20 cellular contexts compared by ENCODE assay signal in genomic region chr5:55829956-55830355, GRCh38. TPM values are rescaled to one million over a fixed set of nuclear protein-coding genes. Genes with fewer than 3 reads are reported as not detected.
DNase-seq lines count a peak whose midpoint lies in the region; ATAC-seq lines count a peak whose summit lies in the region.
"Had no signal": no experiment of that assay in that cellular context is flagged by ENCODE, and none has a peak within 500 bp of the region (broad histone marks: within the 10 kb centered on the region; RNA-seq: fewer than 3 reads in every experiment).

No MANE protein-coding gene starts in this region.

- POLR2A ChIA-PET in CD4-positive, alpha-beta memory T cell (lab: Charles Lee; ENCODE audit: partially characterized antibody), result no interaction called here

- H3K4me1 ChIP-seq in CD4-positive, alpha-beta memory T cell (ENCODE audit: insufficient read depth, low read length), result no peaks in the 10 kb centered on the region
- H3K4me1 ChIP-seq: Caco-2 had no signal

- no peak overlapping the region for H3K27ac Mint-ChIP-seq in activated naive CD4-positive, alpha-beta T cell treated with anti-CD3 and anti-CD28 coated beads for 36 hours
- H3K27ac Mint-ChIP-seq in activated T-helper 17 cell treated with anti-CD3 and anti-CD28 coated beads, Interleukin-2, amount 50 U/mL, for 72 hours, result no peak overlapping the region
- no peak overlapping the region for H3K27ac Mint-ChIP-seq in CD4-positive, alpha-beta memory T cell

- peak; percentile 38 for ATAC-seq in HG02798 (IDR thresholded peaks at IDR 0.05; ENCODE audit: poor library complexity, unreplicated experiment)
- ATAC-seq in activated T-helper 17 cell treated with anti-CD3 and anti-CD28 coated beads, Interleukin-2, amount 50 U/mL, for 72 hours (replicated peaks), result peak; percentile 65
- no peak for ATAC-seq in HG03045 (IDR thresholded peaks at IDR 0.05; ENCODE audit: unreplicated experiment)
- ATAC-seq: HepG2 had no signal

- no peak overlapping the region for H3K4me3 ChIP-seq in CD4-positive, alpha-beta memory T cell (ENCODE audit: low read length in 2 of 2)
- H3K4me3 ChIP-seq: GM23248, MG63 had no signal

- no peak overlapping the region for H3K4me3 Mint-ChIP-seq in activated naive CD4-positive, alpha-beta T cell treated with anti-CD3 and anti-CD28 coated beads for 36 hours
- H3K4me3 Mint-ChIP-seq in activated T-helper 17 cell treated with anti-CD3 and anti-CD28 coated beads, Interleukin-2, amount 50 U/mL, for 72 hours, result no peak overlapping the region
- H3K4me3 Mint-ChIP-seq in CD4-positive, alpha-beta memory T cell, result no peak overlapping the region

- peaks cover 3% of the 10 kb centered on the region for H3K4me1 Mint-ChIP-seq in activated naive CD4-positive, alpha-beta T cell treated with anti-CD3 and anti-CD28 coated beads for 36 hours (ENCODE audit: low read depth)
- H3K4me1 Mint-ChIP-seq in activated T-helper 17 cell treated with anti-CD3 and anti-CD28 coated beads, Interleukin-2, amount 50 U/mL, for 72 hours, result no peaks in the 10 kb centered on the region
- no peaks in the 10 kb centered on the region for H3K4me1 Mint-ChIP-seq in CD4-positive, alpha-beta memory T cell

- H3K36me3 ChIP-seq in CD4-positive, alpha-beta memory T cell (ENCODE audit: insufficient read depth, low read length), result no peaks in the 10 kb centered on the region
- H3K36me3 ChIP-seq: MG63 had no signal

- H3K36me3 Mint-ChIP-seq in activated naive CD4-positive, alpha-beta T cell treated with anti-CD3 and anti-CD28 coated beads for 36 hours (ENCODE audit: low read depth), result no peaks in the 10 kb centered on the region
- no peaks in the 10 kb centered on the region for H3K36me3 Mint-ChIP-seq in activated T-helper 17 cell treated with anti-CD3 and anti-CD28 coated beads, Interleukin-2, amount 50 U/mL, for 72 hours (ENCODE audit: low read depth)
- H3K36me3 Mint-ChIP-seq in CD4-positive, alpha-beta memory T cell, result no peaks in the 10 kb centered on the region

- no peaks in the 10 kb centered on the region for H3K9me3 ChIP-seq in CD4-positive, alpha-beta memory T cell (ENCODE audit: control insufficient read depth in 1 of 2, low read length in 2 of 2)
- H3K9me3 ChIP-seq: Caco-2, MG63 had no signal

- peak; percentile 22 for DNase-seq in activated naive CD4-positive, alpha-beta T cell treated with anti-CD3 and anti-CD28 coated beads for 36 hours
- DNase-seq in activated naive CD4-positive, alpha-beta T cell (lab: John Stamatoyannopoulos, UW), result no peak
- DNase-seq in iris pigment epithelial cell (ENCODE audit: low read depth) (peak; percentile 28), COLO668 (lab: John Stamatoyannopoulos, UW; ENCODE audit: unreplicated experiment) (no peak)
- no peak for DNase-seq in CD4-positive, alpha-beta memory T cell
- DNase-seq: C1 segment of cervical spinal cord, Caco-2, GM23248, MG63, NCI-H1105 treated with DMSO at 0.1 percent for 48 hours, NCI-H187 treated with DMSO at 0.1 percent for 48 hours, NCI-H2171, NCI-H446 treated with DMSO at 0.1 percent for 48 hours, NCI-H82, SIG-M5 had no signal

- H3K27me3 ChIP-seq in CD4-positive, alpha-beta memory T cell (ENCODE audit: insufficient read depth, low read length), result no peaks in the 10 kb centered on the region
- H3K27me3 ChIP-seq: MG63 had no signal

- CTCF ChIA-PET in activated naive CD4-positive, alpha-beta T cell treated with anti-CD3 and anti-CD28 coated beads for 36 hours (lab: Charles Lee), result no interaction called here
- CTCF ChIA-PET in CD4-positive, alpha-beta memory T cell (lab: Charles Lee; ENCODE audit: partially characterized antibody), result no interaction called here

- intact Hi-C loops in activated naive CD4-positive, alpha-beta T cell treated with anti-CD3 and anti-CD28 coated beads for 36 hours (cut with micrococcal nuclease), result no loop called here
- intact Hi-C loops in CD4-positive, alpha-beta memory T cell (cut with micrococcal nuclease), result no loop called here

- peaks cover 1% of the 10 kb centered on the region for H3K9me3 Mint-ChIP-seq in activated naive CD4-positive, alpha-beta T cell treated with anti-CD3 and anti-CD28 coated beads for 36 hours
- H3K9me3 Mint-ChIP-seq in activated T-helper 17 cell treated with anti-CD3 and anti-CD28 coated beads, Interleukin-2, amount 50 U/mL, for 72 hours, result no peaks in the 10 kb centered on the region
- peaks cover 0 to 8% (median 2%) of the 10 kb centered on the region in 8 donors for H3K9me3 Mint-ChIP-seq in CD4-positive, alpha-beta memory T cell

- H3K27ac ChIP-seq in CD4-positive, alpha-beta memory T cell (ENCODE audit: low read depth, low read length), result no peak overlapping the region
- H3K27ac ChIP-seq: GM23248 had no signal

- peaks cover 8% of the 10 kb centered on the region for H3K27me3 Mint-ChIP-seq in activated naive CD4-positive, alpha-beta T cell treated with anti-CD3 and anti-CD28 coated beads for 36 hours (ENCODE audit: low read depth)
- peaks cover 10% of the 10 kb centered on the region for H3K27me3 Mint-ChIP-seq in activated T-helper 17 cell treated with anti-CD3 and anti-CD28 coated beads, Interleukin-2, amount 50 U/mL, for 72 hours
- H3K27me3 Mint-ChIP-seq in CD4-positive, alpha-beta memory T cell, result peaks cover 3 to 7% of the 10 kb centered on the region in 2 donors

RNA-seq across cellular contexts. Expression of gene IL31RA, which starts 21.2 kb away (rescaled TPM):
- under 1 TPM; 0.31 to 0.32 TPM for total RNA-seq in activated naive CD4-positive, alpha-beta T cell treated with anti-CD3 and anti-CD28 coated beads for 36 hours
- total RNA-seq in activated T-helper 17 cell treated with anti-CD3 and anti-CD28 coated beads, Interleukin-2, amount 50 U/mL, for 72 hours, result under 1 TPM in 1 of 2 donors, not detected in 1; 0.37 TPM
- not detected for total RNA-seq in CD4-positive, alpha-beta memory T cell
- polyA plus RNA-seq in CD4-positive, alpha-beta memory T cell, result not detected
- total RNA-seq: Caco-2, G401, GM23248, HepG2 had no signal
- polyA plus RNA-seq: HepG2 had no signal

Comparison
In these comparisons a context has a peak if more than half of its experiments do, and no peak if none do; other contexts are left out.
1. DNase-seq: peak in activated naive CD4-positive, alpha-beta T cell treated with anti-CD3 and anti-CD28 coated beads for 36 hours (single experiment) and iris pigment epithelial cell (single experiment); none in activated naive CD4-positive, alpha-beta T cell (0 of 4), COLO668 (single experiment) and CD4-positive, alpha-beta memory T cell (0 of 5).